16 cellular contexts compared by ENCODE assay signal in genomic region chr6:149236584-149236983, GRCh38.
A peak's percentile ranks its signal among the peaks of the same experiment; 100 is the strongest.
DNase-seq lines count a peak whose midpoint lies in the region; ATAC-seq and TF ChIP-seq lines count a peak whose summit lies in the region.
"Had no signal": no experiment of that assay in that cellular context is flagged by ENCODE, and none has a peak within 500 bp of the region (broad histone marks: within the 10 kb centered on the region; RNA-seq: fewer than 3 reads in every experiment).

No MANE protein-coding gene starts in this region.

- H3K4ac ChIP-seq in mesenchymal stem cell (ENCODE audit: low read depth in 1 of 2, low read length in 2 of 2) = no peak overlapping the region

- no peak overlapping the region for H2AFZ ChIP-seq in mesenchymal stem cell (ENCODE audit: low read depth, low read length)
- H2AFZ ChIP-seq: PC-9 had no signal

- H3K23ac ChIP-seq in mesenchymal stem cell (ENCODE audit: low read length in 2 of 2) = no peak overlapping the region

- H4K8ac ChIP-seq in mesenchymal stem cell (ENCODE audit: low read length) = no peak overlapping the region

- intact Hi-C loops in activated T-helper 2 cell treated with anti-CD3 and anti-CD28 coated beads, Interferon-gamma antibody, Interleukin-2, Interleukin-4, amounts not matched to agents 10 μg/mL and 5 μg/mL and 100 μg/mL, durations not matched to agents 14 hours and 24 hours and 36 hours (cut with micrococcal nuclease) = no loop called here

- TF ChIP-seq EP300 in gastroesophageal sphincter (IDR thresholded peaks at IDR 0.05) = no peak

- no peak overlapping the region for H2AK5ac ChIP-seq in mesenchymal stem cell (ENCODE audit: low read length, severe bottlenecking)

- TF ChIP-seq CTCF in gastroesophageal sphincter (IDR thresholded peaks at IDR 0.05) = no peak

- H3K9me3 ChIP-seq in gastroesophageal sphincter (no peaks in the 10 kb centered on the region), mesenchymal stem cell (ENCODE audit: control insufficient read depth, low read length) (peaks cover 36% of the 10 kb centered on the region)
- H3K9me3 ChIP-seq: right atrium auricular region had no signal

- H3K36me3 ChIP-seq in gastroesophageal sphincter (no peaks in the 10 kb centered on the region), mesenchymal stem cell (ENCODE audit: control insufficient read depth in 1 of 2, insufficient read depth in 2 of 2, low read depth in 1 of 2, low read length in 2 of 2) (no peaks in the 10 kb centered on the region)
- H3K36me3 ChIP-seq: left ventricle myocardium inferior, right atrium auricular region had no signal

- H2BK12ac ChIP-seq in mesenchymal stem cell (ENCODE audit: low read length in 2 of 2) = no peak overlapping the region

- H2BK5ac ChIP-seq in mesenchymal stem cell (ENCODE audit: low read depth, low read length, poor library complexity, severe bottlenecking) = no peak overlapping the region

- H3K27ac Mint-ChIP-seq in activated T-helper 2 cell treated with anti-CD3 and anti-CD28 coated beads, Interferon-gamma antibody, Interleukin-2, Interleukin-4, amounts not matched to agents 10 μg/mL and 5 μg/mL and 100 μg/mL, durations not matched to agents 14 hours and 24 hours and 36 hours = no peak overlapping the region
- H3K27ac Mint-ChIP-seq: activated naive CD4-positive, alpha-beta T cell treated with anti-CD3 and anti-CD28 coated beads, Interleukin-2, amount 50 U/mL, for 72 hours; B cell; natural killer cell had no signal

- H3K9me3 Mint-ChIP-seq in activated T-helper 2 cell treated with anti-CD3 and anti-CD28 coated beads, Interferon-gamma antibody, Interleukin-2, Interleukin-4, amounts not matched to agents 10 μg/mL and 5 μg/mL and 100 μg/mL, durations not matched to agents 14 hours and 24 hours and 36 hours = peaks cover 41% of the 10 kb centered on the region
- H3K9me3 Mint-ChIP-seq: natural killer cell had no signal

- H3K27ac ChIP-seq in gastroesophageal sphincter (no peak overlapping the region), mesenchymal stem cell (ENCODE audit: low read length, poor library complexity, severe bottlenecking) (no peak overlapping the region)
- H3K27ac ChIP-seq: left ventricle myocardium inferior, PC-9, right atrium auricular region had no signal

- peaks cover 49% of the 10 kb centered on the region for H3K4me1 Mint-ChIP-seq in activated T-helper 2 cell treated with anti-CD3 and anti-CD28 coated beads, Interferon-gamma antibody, Interleukin-2, Interleukin-4, amounts not matched to agents 10 μg/mL and 5 μg/mL and 100 μg/mL, durations not matched to agents 14 hours and 24 hours and 36 hours (ENCODE audit: low read depth)

- no peak overlapping the region for H4K91ac ChIP-seq in mesenchymal stem cell (ENCODE audit: low read length)

- ATAC-seq in SK-N-SH treated with all-trans-retinoic acid at 6 μM for 48 hours (no peak; the same call in 2 of the 3 replicates), gastroesophageal sphincter (no peak)
- ATAC-seq: activated naive CD4-positive, alpha-beta T cell treated with anti-CD3 and anti-CD28 coated beads, Interleukin-2, amount 50 U/mL, for 72 hours; natural killer cell had no signal

- H3K4me1 ChIP-seq in gastroesophageal sphincter = peaks cover 0 to 51% (median 0%) of the 10 kb centered on the region in 3 donors
- H3K4me1 ChIP-seq in mesenchymal stem cell (ENCODE audit: control insufficient read depth, insufficient read depth, low read depth, low read length) = peaks cover 16% of the 10 kb centered on the region

- H3K36me3 Mint-ChIP-seq in activated T-helper 2 cell treated with anti-CD3 and anti-CD28 coated beads, Interferon-gamma antibody, Interleukin-2, Interleukin-4, amounts not matched to agents 10 μg/mL and 5 μg/mL and 100 μg/mL, durations not matched to agents 14 hours and 24 hours and 36 hours (ENCODE audit: low read depth) = peaks cover 47% of the 10 kb centered on the region
- H3K36me3 Mint-ChIP-seq: natural killer cell had no signal

- H3K79me1 ChIP-seq in mesenchymal stem cell (replicated peaks; ENCODE audit: low read length, poor library complexity, severe bottlenecking) = no peaks in the 10 kb centered on the region

- H3K27me3 Mint-ChIP-seq in activated T-helper 2 cell treated with anti-CD3 and anti-CD28 coated beads, Interferon-gamma antibody, Interleukin-2, Interleukin-4, amounts not matched to agents 10 μg/mL and 5 μg/mL and 100 μg/mL, durations not matched to agents 14 hours and 24 hours and 36 hours (ENCODE audit: low read depth) = no peaks in the 10 kb centered on the region
- H3K27me3 Mint-ChIP-seq: B cell had no signal

- TF ChIP-seq POLR2A in gastroesophageal sphincter (IDR thresholded peaks at IDR 0.05) = no peak

- no peak overlapping the region for H2BK120ac ChIP-seq in mesenchymal stem cell (ENCODE audit: low read depth, low read length)

- no peaks in the 10 kb centered on the region for H3K27me3 ChIP-seq in gastroesophageal sphincter
- H3K27me3 ChIP-seq in mesenchymal stem cell (ENCODE audit: control insufficient read depth in 1 of 2, insufficient read depth in 1 of 2, low read length in 2 of 2) = no peaks in the 10 kb centered on the region
- H3K27me3 ChIP-seq: right atrium auricular region had no signal

- DNase-seq in DMS79 (lab: John Stamatoyannopoulos, UW) (peak; percentile 76), NCI-H1417 (lab: John Stamatoyannopoulos, UW) (peak in 2 of 3 experiments; percentile 38 to 94), iris pigment epithelial cell (ENCODE audit: low read depth) (peak; percentile 67), NCI-H1930 (lab: John Stamatoyannopoulos, UW) (no peak), mesenchymal stem cell (no peak)
- no peak for DNase-seq in activated T-helper 2 cell treated with anti-CD3 and anti-CD28 coated beads, Interferon-gamma antibody, Interleukin-2, Interleukin-4, amounts not matched to agents 10 μg/mL and 5 μg/mL and 100 μg/mL, durations not matched to agents 14 hours and 24 hours and 36 hours (ENCODE audit: low spot score)
- DNase-seq: left ventricle myocardium inferior; natural killer cell; NCI-H345; PC-9; stimulated activated CD4-positive, alpha-beta T cell treated with anti-CD3 and anti-CD28 coated beads, Interleukin-4, amount 100 ng/mL, for 1 hour had no signal

- no peak overlapping the region for H3K4me3 Mint-ChIP-seq in activated T-helper 2 cell treated with anti-CD3 and anti-CD28 coated beads, Interferon-gamma antibody, Interleukin-2, Interleukin-4, amounts not matched to agents 10 μg/mL and 5 μg/mL and 100 μg/mL, durations not matched to agents 14 hours and 24 hours and 36 hours (ENCODE audit: low read depth)
- H3K4me3 Mint-ChIP-seq: B cell, natural killer cell had no signal

- no peak overlapping the region for H3K14ac ChIP-seq in mesenchymal stem cell (ENCODE audit: low read length in 2 of 2)

- no peak overlapping the region for H3K4me3 ChIP-seq in gastroesophageal sphincter
- no peak overlapping the region for H3K4me3 ChIP-seq in mesenchymal stem cell (ENCODE audit: insufficient read depth in 1 of 2, low read depth in 1 of 2, low read length in 2 of 2)
- H3K4me3 ChIP-seq: left ventricle myocardium inferior, PC-9, right atrium auricular region had no signal

- H2BK15ac ChIP-seq in mesenchymal stem cell (ENCODE audit: low read depth, poor library complexity, severe bottlenecking) = no peak overlapping the region

- no peak overlapping the region for H3K18ac ChIP-seq in mesenchymal stem cell (ENCODE audit: low read depth in 1 of 2, low read length in 2 of 2)

- no peak overlapping the region for H3K9ac ChIP-seq in mesenchymal stem cell (ENCODE audit: low read length)

- no peak overlapping the region for H3K4me2 ChIP-seq in mesenchymal stem cell (ENCODE audit: low read length, poor library complexity, severe bottlenecking)
- H3K4me2 ChIP-seq: PC-9 had no signal

TF ChIP-seq in SK-N-SH treated with all-trans-retinoic acid at 6 μM for 48 hours, 23 proteins besides CTCF, POLR2A, EP300 and RAD21:
- TF ChIP-seq TOX (CRISPR knock-in tag; IDR thresholded peaks at IDR 0.05; ENCODE audit: borderline replicate concordance) (0 out of 2 replicates have a peak, but pooled peaks have one; percentile 10), ISL1 (CRISPR knock-in tag; IDR thresholded peaks at IDR 0.05) (peak; percentile 76), TCF4 (CRISPR knock-in tag; IDR thresholded peaks at IDR 0.05; ENCODE audit: borderline replicate concordance) (peak; percentile 50; the same call in 1 of the 2 replicates)
- TF ChIP-seq, protein P1, sequence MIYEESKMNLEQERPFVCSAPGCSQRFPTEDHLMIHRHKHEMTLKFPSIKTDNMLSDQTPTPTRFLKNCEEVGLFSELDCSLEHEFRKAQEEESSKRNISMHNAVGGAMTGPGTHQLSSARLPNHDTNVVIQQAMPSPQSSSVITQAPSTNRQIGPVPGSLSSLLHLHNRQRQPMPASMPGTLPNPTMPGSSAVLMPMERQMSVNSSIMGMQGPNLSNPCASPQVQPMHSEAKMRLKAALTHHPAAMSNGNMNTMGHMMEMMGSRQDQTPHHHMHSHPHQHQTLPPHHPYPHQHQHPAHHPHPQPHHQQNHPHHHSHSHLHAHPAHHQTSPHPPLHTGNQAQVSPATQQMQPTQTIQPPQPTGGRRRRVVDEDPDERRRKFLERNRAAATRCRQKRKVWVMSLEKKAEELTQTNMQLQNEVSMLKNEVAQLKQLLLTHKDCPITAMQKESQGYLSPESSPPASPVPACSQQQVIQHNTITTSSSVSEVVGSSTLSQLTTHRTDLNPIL (CRISPR knock-in tag; IDR thresholded peaks at IDR 0.05; ENCODE audit: low read depth) = 0 out of 2 replicates have a peak, but pooled peaks have one; percentile 28
- TF ChIP-seq, protein P2, sequence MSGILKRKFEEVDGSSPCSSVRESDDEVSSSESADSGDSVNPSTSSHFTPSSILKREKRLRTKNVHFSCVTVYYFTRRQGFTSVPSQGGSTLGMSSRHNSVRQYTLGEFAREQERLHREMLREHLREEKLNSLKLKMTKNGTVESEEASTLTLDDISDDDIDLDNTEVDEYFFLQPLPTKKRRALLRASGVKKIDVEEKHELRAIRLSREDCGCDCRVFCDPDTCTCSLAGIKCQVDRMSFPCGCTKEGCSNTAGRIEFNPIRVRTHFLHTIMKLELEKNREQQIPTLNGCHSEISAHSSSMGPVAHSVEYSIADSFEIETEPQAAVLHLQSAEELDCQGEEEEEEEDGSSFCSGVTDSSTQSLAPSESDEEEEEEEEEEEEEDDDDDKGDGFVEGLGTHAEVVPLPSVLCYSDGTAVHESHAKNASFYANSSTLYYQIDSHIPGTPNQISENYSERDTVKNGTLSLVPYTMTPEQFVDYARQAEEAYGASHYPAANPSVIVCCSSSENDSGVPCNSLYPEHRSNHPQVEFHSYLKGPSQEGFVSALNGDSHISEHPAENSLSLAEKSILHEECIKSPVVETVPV (CRISPR knock-in tag; IDR thresholded peaks at IDR 0.05) = no peak

Comparison
In these comparisons a context has a peak if more than half of its experiments do, and no peak if none do; other contexts are left out.
1. DNase-seq: peak in DMS79 (single experiment), NCI-H1417 (2 of 3) and iris pigment epithelial cell (single experiment); none in NCI-H1930 (0 of 2), activated T-helper 2 cell treated with anti-CD3 and anti-CD28 coated beads, Interferon-gamma antibody, Interleukin-2, Interleukin-4, amounts not matched to agents 10 μg/mL and 5 μg/mL and 100 μg/mL, durations not matched to agents 14 hours and 24 hours and 36 hours (single experiment) and mesenchymal stem cell (single experiment).